25 cellular contexts compared by ENCODE assay signal in the genomic region with DNA sequence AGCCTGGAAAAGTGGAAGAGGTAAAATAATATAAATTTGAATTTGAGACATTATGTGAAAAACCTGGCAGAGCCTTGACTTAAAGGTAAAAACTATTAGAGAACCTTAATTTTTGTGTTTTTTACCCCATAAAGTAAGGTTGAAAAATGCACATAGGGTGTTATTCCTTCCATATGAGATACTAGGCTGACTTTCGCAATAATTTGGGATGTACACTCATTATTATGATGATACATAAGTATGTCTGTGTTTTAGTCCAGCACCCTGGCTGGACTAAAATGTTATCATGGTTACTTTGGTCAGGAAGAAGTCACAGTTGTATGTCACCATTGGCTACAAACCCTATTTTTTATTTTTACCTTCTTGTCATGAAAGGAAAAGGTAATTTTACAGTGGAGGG.
"Had no signal": no experiment of that assay in that cellular context is flagged by ENCODE, and none has a peak within 500 bp of the region (broad histone marks: within the 10 kb centered on the region; RNA-seq: fewer than 3 reads in every experiment).

No MANE protein-coding gene starts in this region.

- H3K4me1 Mint-ChIP-seq: neural progenitor cell had no signal

- ATAC-seq: gastroesophageal sphincter; left colon; stimulated activated naive B cell treated with anti-CD40 and anti-IgM and Interleukin-4, amounts not matched to agents 10 μg/mL and 1 μg/mL and 100 μg/mL, for 72 hours had no signal

- H3K9me3 Mint-ChIP-seq: activated naive CD4-positive, alpha-beta T cell treated with anti-CD3 and anti-CD28 coated beads, Interleukin-2, amount 10 ng/mL, durations not matched to agents 7 days and 5 days; activated T-cell treated with anti-CD3 and anti-CD28 coated beads, Interleukin-2, amount 50 U/mL, for 24 hours; neural progenitor cell; stimulated activated naive B cell treated with anti-CD40 and anti-IgM and Interleukin-4, amounts not matched to agents 10 μg/mL and 1 μg/mL and 100 μg/mL, for 72 hours had no signal

- H3K9me3 ChIP-seq: gastroesophageal sphincter, sigmoid colon, testis, vagina had no signal

- H3K4me3 ChIP-seq: gastroesophageal sphincter, neural progenitor cell, sigmoid colon, testis, vagina had no signal

- DNase-seq: activated CD4-positive, alpha-beta T cell treated with anti-CD3 and anti-CD28 coated beads for 1 hour; activated CD4-positive, alpha-beta T cell treated with anti-CD3 and anti-CD28 coated beads, Interleukin-2, amount 50 U/mL, for 4 hours; activated CD8-positive, alpha-beta memory T cell treated with anti-CD3 and anti-CD28 coated beads for 24 hours; activated CD8-positive, alpha-beta memory T cell treated with anti-CD3 and anti-CD28 coated beads, Interleukin-2, amount 50 U/mL, for 4 hours; activated effector memory CD4-positive, alpha-beta T cell treated with anti-CD3 and anti-CD28 coated beads, Interleukin-2, amount 50 U/mL, for 16 hours; activated naive CD4-positive, alpha-beta T cell treated with anti-CD3 and anti-CD28 coated beads, Interleukin-2, amount 10 ng/mL, durations not matched to agents 7 days and 5 days; activated T-cell treated with anti-CD3 and anti-CD28 coated beads, Interleukin-2, amount 50 U/mL, for 24 hours; aorta; brain microvascular endothelial cell; caudate nucleus; dermis blood vessel endothelial cell; effector CD8-positive, alpha-beta T cell; head of caudate nucleus; left colon; mesenchymal stem cell; sigmoid colon; stimulated activated CD4-positive, alpha-beta T cell treated with anti-CD3 and anti-CD28 coated beads, Interleukin-2, amount 100 ng/mL, for 48 hours; stimulated activated CD8-positive, alpha-beta memory T cell treated with anti-CD3 and anti-CD28 coated beads, Interleukin-4, amount 100 ng/mL, for 48 hours; stimulated activated naive B cell treated with anti-CD40 and anti-IgM and Interleukin-4, amounts not matched to agents 10 μg/mL and 1 μg/mL and 100 μg/mL, for 72 hours; testis; trophoblast cell; WERI-Rb-1 had no signal

- H3K4me3 Mint-ChIP-seq: activated naive CD4-positive, alpha-beta T cell treated with anti-CD3 and anti-CD28 coated beads, Interleukin-2, amount 10 ng/mL, durations not matched to agents 7 days and 5 days; activated T-cell treated with anti-CD3 and anti-CD28 coated beads, Interleukin-2, amount 50 U/mL, for 24 hours; neural progenitor cell; stimulated activated naive B cell treated with anti-CD40 and anti-IgM and Interleukin-4, amounts not matched to agents 10 μg/mL and 1 μg/mL and 100 μg/mL, for 72 hours had no signal

- H3K4me1 ChIP-seq: gastroesophageal sphincter, neural progenitor cell, testis, vagina had no signal

- H3K27ac Mint-ChIP-seq: activated naive CD4-positive, alpha-beta T cell treated with anti-CD3 and anti-CD28 coated beads, Interleukin-2, amount 10 ng/mL, durations not matched to agents 7 days and 5 days; activated T-cell treated with anti-CD3 and anti-CD28 coated beads, Interleukin-2, amount 50 U/mL, for 24 hours; stimulated activated naive B cell treated with anti-CD40 and anti-IgM and Interleukin-4, amounts not matched to agents 10 μg/mL and 1 μg/mL and 100 μg/mL, for 72 hours had no signal

- H3K4me2 ChIP-seq: neural progenitor cell had no signal

- H3K27ac ChIP-seq: brain microvascular endothelial cell, gastroesophageal sphincter, neural progenitor cell, sigmoid colon, testis, vagina, WERI-Rb-1 had no signal

- H3K36me3 Mint-ChIP-seq: neural progenitor cell had no signal

- H3K36me3 ChIP-seq: brain microvascular endothelial cell, neural progenitor cell, sigmoid colon, vagina, WERI-Rb-1 had no signal

- H3K9ac ChIP-seq: neural progenitor cell had no signal

- H2AFZ ChIP-seq: neural progenitor cell had no signal

- H3K27me3 ChIP-seq: brain microvascular endothelial cell, gastroesophageal sphincter, neural progenitor cell, sigmoid colon, testis, vagina had no signal

- H3K27me3 Mint-ChIP-seq: activated naive CD4-positive, alpha-beta T cell treated with anti-CD3 and anti-CD28 coated beads, Interleukin-2, amount 10 ng/mL, durations not matched to agents 7 days and 5 days; activated T-cell treated with anti-CD3 and anti-CD28 coated beads, Interleukin-2, amount 50 U/mL, for 24 hours; stimulated activated naive B cell treated with anti-CD40 and anti-IgM and Interleukin-4, amounts not matched to agents 10 μg/mL and 1 μg/mL and 100 μg/mL, for 72 hours had no signal
